Comparison of ENCODE assay signal across 22 cellular contexts in genomic region chr14:77062261-77062660, GRCh38. TPM values are rescaled to one million over a fixed set of nuclear protein-coding genes. Genes with fewer than 3 reads are reported as not detected.
DNase-seq lines count a peak whose midpoint lies in the region; ATAC-seq, FAIRE-seq and TF ChIP-seq lines count a peak whose summit lies in the region.
"Had no signal": no experiment of that assay in that cellular context is flagged by ENCODE, and none has a peak within 500 bp of the region (broad histone marks: within the 10 kb centered on the region; RNA-seq: fewer than 3 reads in every experiment).

No MANE protein-coding gene starts in this region.

- no CpG with 5 or more reads among the region's 3 CpGs for WGBS in neuronal stem cell (ENCODE audit: extremely low coverage in 2 of 2, insufficient read length in 2 of 2, insufficient replicate concordance in 1 of 2), 2 donors

- H2BK12ac ChIP-seq in neuronal stem cell (ENCODE audit: low read length), result no peak overlapping the region

- no peak overlapping the region for H2BK120ac ChIP-seq in neuronal stem cell (ENCODE audit: low read depth, low read length)

- H3K4me1 ChIP-seq in neuronal stem cell (ENCODE audit: control insufficient read depth in 2 of 2, insufficient read depth in 1 of 2, low read depth in 1 of 2, low read length in 2 of 2), result peaks cover 8 to 24% of the 10 kb centered on the region in 2 donors
- H3K4me1 ChIP-seq: HAP-1 had no signal

- TF ChIP-seq CTCF in RWPE1 (conservative IDR thresholded peaks at IDR 0.05; ENCODE audit: low read depth), result no peak
- TF ChIP-seq CTCF in D721Med (IDR thresholded peaks at IDR 0.05; ENCODE audit: insufficient read depth, missing control alignments), result no peak

- peak; percentile 23 for FAIRE-seq in HTR-8/SVneo (lab: Jason Lieb, UNC)
- no peak for FAIRE-seq in D721Med (lab: Jason Lieb, UNC)
- FAIRE-seq: HepG2 had no signal

- no peak overlapping the region for H4K91ac ChIP-seq in neuronal stem cell (ENCODE audit: low read depth, low read length, poor library complexity)

- H2AFZ ChIP-seq in neuronal stem cell (ENCODE audit: low read length), result no peak overlapping the region

- CTCF ChIA-PET in RWPE1 (lab: Yijun Ruan, JAX), result interaction anchor here (0.8 to 1.6 kb wide), 2 partner anchors 9 to 186 kb away, joined by 3 to 4 read pairs; no protein-coding TSS in a partner anchor

- no peak overlapping the region for H3K4me2 ChIP-seq in neuronal stem cell (ENCODE audit: insufficient read depth, low read length, poor library complexity, severe bottlenecking)
- H3K4me2 ChIP-seq: KMS-11 had no signal

- H3K23ac ChIP-seq in neuronal stem cell (ENCODE audit: low read depth, low read length, poor library complexity), result no peak overlapping the region

- H3K79me1 ChIP-seq in neuronal stem cell (ENCODE audit: low read depth, low read length), result no peaks in the 10 kb centered on the region

- no peak overlapping the region for H4K8ac ChIP-seq in neuronal stem cell (ENCODE audit: low read depth, low read length)

- H3K4me3 ChIP-seq in neuronal stem cell (ENCODE audit: low read length in 2 of 2), result no peak overlapping the region
- H3K4me3 ChIP-seq: HAP-1, SK-N-MC had no signal

- H2BK15ac ChIP-seq in neuronal stem cell (ENCODE audit: low read length), result no peak overlapping the region

- H3K4ac ChIP-seq in neuronal stem cell (ENCODE audit: low read length), result no peak overlapping the region

- no peak overlapping the region for H3K9ac ChIP-seq in neuronal stem cell (ENCODE audit: low read depth, low read length, poor library complexity)
- H3K9ac ChIP-seq: KMS-11 had no signal

- H3K36me3 ChIP-seq in neuronal stem cell (replicated peaks in 1 of 2; ENCODE audit: control insufficient read depth in 2 of 2, insufficient read depth in 2 of 2, low read length in 2 of 2), result no peaks in the 10 kb centered on the region
- H3K36me3 ChIP-seq: HAP-1 had no signal

- DNase-seq in NCI-H2171 treated with DMSO at 0.1 percent for 48 hours (lab: John Stamatoyannopoulos, UW), result peak; percentile 53
- DNase-seq in NCI-H2171 (lab: John Stamatoyannopoulos, UW), result no peak
- no peak for DNase-seq in HTR-8/SVneo (ENCODE audit: insufficient read length, low spot score)
- DNase-seq in RWPE1 (ENCODE audit: low spot score), result no peak
- no peak for DNase-seq in neuronal stem cell (ENCODE audit: low spot score)
- DNase-seq in HuH-7 (ENCODE audit: low spot score), result no peak
- DNase-seq in D721Med (ENCODE audit: insufficient read length, low spot score), result no peak
- DNase-seq: CD8-positive, alpha-beta memory T cell; DMS79; NCI-H1417; NCI-H1694 treated with DMSO at 0.1 percent for 48 hours; NCI-H2081 treated with DMSO at 0.1 percent for 48 hours; OCI-M1; SHP77; SW 1271 had no signal

- H2AK5ac ChIP-seq in neuronal stem cell (ENCODE audit: low read depth, low read length), result no peak overlapping the region

- POLR2A ChIA-PET in RWPE1 (lab: Yijun Ruan, JAX; ENCODE audit: low non-redundant PET), result no interaction called here

- peaks cover 0 to 4% of the 10 kb centered on the region in 2 donors for H3K9me3 ChIP-seq in neuronal stem cell (replicated peaks in 1 of 2; ENCODE audit: control insufficient read depth in 2 of 2, insufficient read depth in 1 of 2, low read depth in 1 of 2, low read length in 2 of 2)
- H3K9me3 ChIP-seq: HAP-1 had no signal

- H2BK5ac ChIP-seq in neuronal stem cell (ENCODE audit: low read length), result no peak overlapping the region

- no peaks in the 10 kb centered on the region for H3K27me3 ChIP-seq in neuronal stem cell (ENCODE audit: control insufficient read depth in 3 of 3, insufficient read depth in 3 of 3, low read depth in 1 of 3, low read length in 3 of 3)

- 0 out of 2 replicates have a peak overlapping the region, but pooled peaks have one; percentile 1 for H3K27ac ChIP-seq in RWPE1
- H3K27ac ChIP-seq in neuronal stem cell (replicated peaks; ENCODE audit: low read length), result no peak overlapping the region
- H3K27ac ChIP-seq: 22Rv1, C4-2B, KMS-11, SK-N-MC had no signal

- peak overlapping the region; percentile 65 for H3K14ac ChIP-seq in neuronal stem cell (ENCODE audit: low read length)

- ATAC-seq in GM18858 (IDR thresholded peaks at IDR 0.05; ENCODE audit: unreplicated experiment), result no peak
- ATAC-seq: HepG2 had no signal

- no peak overlapping the region for H3K18ac ChIP-seq in neuronal stem cell (ENCODE audit: low read length)

RNA-seq across cellular contexts. Expression of gene IRF2BPL, which starts 33.8 kb away (rescaled TPM):
- 12.3 TPM for polyA plus RNA-seq in neuronal stem cell (2013, experiment 1 of 2)
- 12.4 TPM for polyA plus RNA-seq in neuronal stem cell (2013, experiment 2 of 2)

RNA-seq across cellular contexts. Expression of gene CIPC, which starts 35.8 kb away (rescaled TPM):
- 14.2 TPM for polyA plus RNA-seq in neuronal stem cell (2013, experiment 1 of 2)
- 14.6 TPM for polyA plus RNA-seq in neuronal stem cell (2013, experiment 2 of 2)
